14 cellular contexts compared by ENCODE assay signal in genomic region chrX:1361275-1361674, GRCh38. TPM values are rescaled to one million over a fixed set of nuclear protein-coding genes. Genes with fewer than 3 reads are reported as not detected.
"Had no signal": no experiment of that assay in that cellular context is flagged by ENCODE, and none has a peak within 500 bp of the region (broad histone marks: within the 10 kb centered on the region; RNA-seq: fewer than 3 reads in every experiment).

No MANE protein-coding gene starts in this region.

- FAIRE-seq: frontal cortex had no signal

- ATAC-seq: stimulated activated naive CD8-positive, alpha-beta T cell treated with anti-CD3 and anti-CD28 coated beads, Interleukin-15, amount 100 ng/mL, for 72 hours had no signal

- DNase-seq: activated CD4-positive, alpha-beta T cell treated with anti-CD3 and anti-CD28 coated beads for 1 hour; activated gamma-delta T cell treated with Interleukin-2 at 50 U/mL for 16 hours; activated T-cell treated with anti-CD3 and anti-CD28 coated beads, Interleukin-2, amount 50 U/mL, for 24 hours; cortex of kidney; effector CD8-positive, alpha-beta T cell; islet precursor cell; left ventricle myocardium inferior; stimulated activated CD4-positive, alpha-beta T cell treated with anti-CD3 and anti-CD28 coated beads, Interleukin-4, amount 100 ng/mL, for 1 hour; stimulated activated naive CD8-positive, alpha-beta T cell treated with anti-CD3 and anti-CD28 coated beads, Interleukin-15, amount 100 ng/mL, for 72 hours; SW 1271; T1000 had no signal

- H3K4me3 ChIP-seq: left ventricle myocardium inferior, thoracic aorta had no signal

- H3K9me3 Mint-ChIP-seq: activated T-cell treated with anti-CD3 and anti-CD28 coated beads, Interleukin-2, amount 50 U/mL, for 24 hours had no signal

- H3K4me1 ChIP-seq: left ventricle myocardium inferior had no signal

- H3K4me1 Mint-ChIP-seq: stimulated activated naive CD8-positive, alpha-beta T cell treated with anti-CD3 and anti-CD28 coated beads, Interleukin-15, amount 100 ng/mL, for 72 hours had no signal

- H3K4me3 Mint-ChIP-seq: activated T-cell treated with anti-CD3 and anti-CD28 coated beads, Interleukin-2, amount 50 U/mL, for 24 hours; stimulated activated naive CD8-positive, alpha-beta T cell treated with anti-CD3 and anti-CD28 coated beads, Interleukin-15, amount 100 ng/mL, for 72 hours had no signal

- H3K27ac ChIP-seq: left ventricle myocardium inferior, thoracic aorta had no signal

- H3K27me3 Mint-ChIP-seq: activated T-cell treated with anti-CD3 and anti-CD28 coated beads, Interleukin-2, amount 50 U/mL, for 24 hours; stimulated activated naive CD8-positive, alpha-beta T cell treated with anti-CD3 and anti-CD28 coated beads, Interleukin-15, amount 100 ng/mL, for 72 hours had no signal

RNA-seq across cellular contexts. Expression of gene IL3RA, which starts 24.7 kb away (rescaled TPM):
- polyA plus RNA-seq: neural cell had no signal
